ENCODE assay signal across 8 cellular contexts in the genomic region with DNA sequence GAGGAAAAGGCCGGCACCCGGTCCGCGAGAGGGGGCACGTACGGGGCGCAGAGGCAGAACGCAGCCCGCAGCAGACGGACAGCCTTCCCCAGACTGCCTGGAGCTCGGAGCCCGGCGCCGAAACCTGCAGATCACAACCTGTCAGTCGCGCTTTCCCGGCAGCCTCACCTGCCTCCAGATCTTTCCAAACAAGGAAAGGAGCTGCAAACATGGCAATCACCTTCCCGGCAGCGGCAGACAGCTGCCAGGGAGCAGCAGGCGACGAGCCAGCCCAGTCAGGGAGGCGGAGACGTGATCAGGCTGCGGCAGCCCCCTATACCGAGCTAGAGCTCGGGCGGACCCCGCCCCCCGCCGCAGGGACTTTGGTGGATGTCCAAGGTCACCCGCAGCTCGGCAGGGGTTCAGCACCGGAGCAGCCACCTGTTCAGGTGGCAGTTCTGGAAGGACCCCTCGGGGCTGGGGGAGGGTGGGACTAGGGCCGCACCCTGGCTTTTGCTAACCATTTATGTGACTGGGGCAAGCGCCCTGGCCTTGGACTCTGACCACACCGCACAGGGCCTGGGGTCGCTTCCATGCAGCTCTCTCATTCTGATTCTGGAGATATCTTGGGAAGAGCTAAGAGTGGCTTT.
A peak's percentile ranks its signal among the peaks of the same experiment; 100 is the strongest.
DNase-seq lines count a peak whose midpoint lies in the region; ATAC-seq and TF ChIP-seq lines count a peak whose summit lies in the region.

No MANE protein-coding gene starts in this region.

- H3K36me3 Mint-ChIP-seq in activated naive CD8-positive, alpha-beta T cell treated with anti-CD3 and anti-CD28 coated beads, Interleukin-2, amount 10 ng/mL, durations not matched to agents 7 days and 5 days = no peaks in the 10 kb centered on the region
- H3K36me3 Mint-ChIP-seq in activated naive CD8-positive, alpha-beta T cell treated with anti-CD3 and anti-CD28 coated beads for 36 hours = no peaks in the 10 kb centered on the region
- no peaks in the 10 kb centered on the region for H3K36me3 Mint-ChIP-seq in activated T-helper 2 cell treated with anti-CD3 and anti-CD28 coated beads, Interferon-gamma antibody, Interleukin-2, Interleukin-4, amounts not matched to agents 10 μg/mL and 5 μg/mL and 100 μg/mL, durations not matched to agents 14 hours and 24 hours and 36 hours (ENCODE audit: low read depth)

- H3K4me1 ChIP-seq in lung (ENCODE audit: control insufficient read depth in 2 of 2, insufficient read depth in 2 of 2, low read length in 2 of 2) = peaks cover 0 to 15% of the 10 kb centered on the region in 2 donors
- H3K4me1 ChIP-seq in urinary bladder (ENCODE audit: insufficient read depth) = no peaks in the 10 kb centered on the region

- no peaks in the 10 kb centered on the region for H3K9me3 Mint-ChIP-seq in activated naive CD8-positive, alpha-beta T cell treated with anti-CD3 and anti-CD28 coated beads, Interleukin-2, amount 10 ng/mL, durations not matched to agents 7 days and 5 days
- peaks cover 2% of the 10 kb centered on the region for H3K9me3 Mint-ChIP-seq in activated naive CD8-positive, alpha-beta T cell treated with anti-CD3 and anti-CD28 coated beads for 36 hours
- H3K9me3 Mint-ChIP-seq in activated T-helper 2 cell treated with anti-CD3 and anti-CD28 coated beads, Interferon-gamma antibody, Interleukin-2, Interleukin-4, amounts not matched to agents 10 μg/mL and 5 μg/mL and 100 μg/mL, durations not matched to agents 14 hours and 24 hours and 36 hours = no peaks in the 10 kb centered on the region

- 11 to 12% methylated on average over 38 of the region's 38 CpGs for WGBS in lung, 2 donors
- 12% methylated on average over 38 of the region's 38 CpGs for WGBS in urinary bladder

- TF ChIP-seq CTCF in lung (IDR thresholded peaks at IDR 0.05; ENCODE audit: control extremely low read depth, extremely low read depth) = no peak

- H3K4me3 ChIP-seq in lung = no peak overlapping the region
- peak overlapping the region; percentile 32 for H3K4me3 ChIP-seq in urinary bladder (ENCODE audit: low read depth, low read length)

- no peaks in the 10 kb centered on the region for H3K36me3 ChIP-seq in lung (ENCODE audit: control insufficient read depth in 2 of 2, insufficient read depth in 2 of 2, low read length in 2 of 2)
- H3K36me3 ChIP-seq in urinary bladder (ENCODE audit: insufficient read depth) = no peaks in the 10 kb centered on the region

- no peak for ATAC-seq in activated naive CD8-positive, alpha-beta T cell treated with anti-CD3 and anti-CD28 coated beads, Interleukin-2, amount 10 ng/mL, durations not matched to agents 7 days and 5 days (ENCODE audit: low read depth)
- ATAC-seq in lung (ENCODE audit: insufficient read depth, low FRiP score) (peak; percentile 17), GM21515 (IDR thresholded peaks at IDR 0.05; ENCODE audit: unreplicated experiment) (no peak)

- POLR2A ChIA-PET in activated naive CD8-positive, alpha-beta T cell treated with anti-CD3 and anti-CD28 coated beads, Interleukin-2, amount 10 ng/mL, durations not matched to agents 7 days and 5 days (lab: Charles Lee) = no interaction called here

- peak overlapping the region; percentile 58 for H3K27ac ChIP-seq in caudate nucleus (ENCODE audit: low read depth, low read length)
- no peak overlapping the region for H3K27ac ChIP-seq in lung (ENCODE audit: low read depth in 1 of 2, low read length in 1 of 2)
- H3K27ac ChIP-seq in urinary bladder (ENCODE audit: low read depth) = no peak overlapping the region

- H3K27me3 Mint-ChIP-seq in activated naive CD8-positive, alpha-beta T cell treated with anti-CD3 and anti-CD28 coated beads, Interleukin-2, amount 10 ng/mL, durations not matched to agents 7 days and 5 days = peaks cover 52% of the 10 kb centered on the region
- H3K27me3 Mint-ChIP-seq in activated naive CD8-positive, alpha-beta T cell treated with anti-CD3 and anti-CD28 coated beads for 36 hours = peaks cover 67% of the 10 kb centered on the region
- H3K27me3 Mint-ChIP-seq in activated T-helper 2 cell treated with anti-CD3 and anti-CD28 coated beads, Interferon-gamma antibody, Interleukin-2, Interleukin-4, amounts not matched to agents 10 μg/mL and 5 μg/mL and 100 μg/mL, durations not matched to agents 14 hours and 24 hours and 36 hours (ENCODE audit: low read depth) = peaks cover 56% of the 10 kb centered on the region

- H3K4me1 Mint-ChIP-seq in activated naive CD8-positive, alpha-beta T cell treated with anti-CD3 and anti-CD28 coated beads, Interleukin-2, amount 10 ng/mL, durations not matched to agents 7 days and 5 days = peaks cover 2% of the 10 kb centered on the region
- H3K4me1 Mint-ChIP-seq in activated naive CD8-positive, alpha-beta T cell treated with anti-CD3 and anti-CD28 coated beads for 36 hours = peaks cover 2% of the 10 kb centered on the region
- peaks cover 7% of the 10 kb centered on the region for H3K4me1 Mint-ChIP-seq in activated T-helper 2 cell treated with anti-CD3 and anti-CD28 coated beads, Interferon-gamma antibody, Interleukin-2, Interleukin-4, amounts not matched to agents 10 μg/mL and 5 μg/mL and 100 μg/mL, durations not matched to agents 14 hours and 24 hours and 36 hours (ENCODE audit: low read depth)

- intact Hi-C loops in activated T-helper 2 cell treated with anti-CD3 and anti-CD28 coated beads, Interferon-gamma antibody, Interleukin-2, Interleukin-4, amounts not matched to agents 10 μg/mL and 5 μg/mL and 100 μg/mL, durations not matched to agents 14 hours and 24 hours and 36 hours (cut with micrococcal nuclease) = no loop called here

- peak overlapping the region; percentile 45 for H3K4me3 Mint-ChIP-seq in activated naive CD8-positive, alpha-beta T cell treated with anti-CD3 and anti-CD28 coated beads, Interleukin-2, amount 10 ng/mL, durations not matched to agents 7 days and 5 days
- H3K4me3 Mint-ChIP-seq in activated naive CD8-positive, alpha-beta T cell treated with anti-CD3 and anti-CD28 coated beads for 36 hours = no peak overlapping the region
- H3K4me3 Mint-ChIP-seq in activated T-helper 2 cell treated with anti-CD3 and anti-CD28 coated beads, Interferon-gamma antibody, Interleukin-2, Interleukin-4, amounts not matched to agents 10 μg/mL and 5 μg/mL and 100 μg/mL, durations not matched to agents 14 hours and 24 hours and 36 hours (ENCODE audit: low read depth) = no peak overlapping the region

- no peaks in the 10 kb centered on the region for H3K27me3 ChIP-seq in lung (ENCODE audit: control insufficient read depth, insufficient read depth)

- DNase-seq in activated naive CD8-positive, alpha-beta T cell treated with anti-CD3 and anti-CD28 coated beads, Interleukin-2, amount 10 ng/mL, durations not matched to agents 7 days and 5 days = no peak
- DNase-seq in activated naive CD8-positive, alpha-beta T cell treated with anti-CD3 and anti-CD28 coated beads for 36 hours = no peak
- DNase-seq in caudate nucleus (lab: John Stamatoyannopoulos, UW) (peak in 41 of 61 donors; percentile 17 to 83 (median 55)), lung (ENCODE audit: low spot score) (no peak), NAMALWA (ENCODE audit: low spot score) (no peak)
- DNase-seq in activated T-helper 2 cell treated with anti-CD3 and anti-CD28 coated beads, Interferon-gamma antibody, Interleukin-2, Interleukin-4, amounts not matched to agents 10 μg/mL and 5 μg/mL and 100 μg/mL, durations not matched to agents 14 hours and 24 hours and 36 hours (ENCODE audit: low spot score) = no peak

- H3K27ac Mint-ChIP-seq in activated naive CD8-positive, alpha-beta T cell treated with anti-CD3 and anti-CD28 coated beads, Interleukin-2, amount 10 ng/mL, durations not matched to agents 7 days and 5 days = no peak overlapping the region
- H3K27ac Mint-ChIP-seq in activated naive CD8-positive, alpha-beta T cell treated with anti-CD3 and anti-CD28 coated beads for 36 hours = no peak overlapping the region
- H3K27ac Mint-ChIP-seq in activated T-helper 2 cell treated with anti-CD3 and anti-CD28 coated beads, Interferon-gamma antibody, Interleukin-2, Interleukin-4, amounts not matched to agents 10 μg/mL and 5 μg/mL and 100 μg/mL, durations not matched to agents 14 hours and 24 hours and 36 hours = no peak overlapping the region

- peaks cover 0 to 2% of the 10 kb centered on the region in 2 donors for H3K9me3 ChIP-seq in lung (ENCODE audit: control insufficient read depth in 2 of 2, insufficient read depth in 1 of 2, low read length in 1 of 2)

Comparison
In these comparisons a context has a peak if more than half of its experiments do, and no peak if none do; other contexts are left out.
1. DNase-seq: peak in caudate nucleus (41 of 61); none in activated naive CD8-positive, alpha-beta T cell treated with anti-CD3 and anti-CD28 coated beads, Interleukin-2, amount 10 ng/mL, durations not matched to agents 7 days and 5 days (single experiment), activated naive CD8-positive, alpha-beta T cell treated with anti-CD3 and anti-CD28 coated beads for 36 hours (single experiment), lung (single experiment), activated T-helper 2 cell treated with anti-CD3 and anti-CD28 coated beads, Interferon-gamma antibody, Interleukin-2, Interleukin-4, amounts not matched to agents 10 μg/mL and 5 μg/mL and 100 μg/mL, durations not matched to agents 14 hours and 24 hours and 36 hours (single experiment) and NAMALWA (single experiment).